In the genomic region with DNA sequence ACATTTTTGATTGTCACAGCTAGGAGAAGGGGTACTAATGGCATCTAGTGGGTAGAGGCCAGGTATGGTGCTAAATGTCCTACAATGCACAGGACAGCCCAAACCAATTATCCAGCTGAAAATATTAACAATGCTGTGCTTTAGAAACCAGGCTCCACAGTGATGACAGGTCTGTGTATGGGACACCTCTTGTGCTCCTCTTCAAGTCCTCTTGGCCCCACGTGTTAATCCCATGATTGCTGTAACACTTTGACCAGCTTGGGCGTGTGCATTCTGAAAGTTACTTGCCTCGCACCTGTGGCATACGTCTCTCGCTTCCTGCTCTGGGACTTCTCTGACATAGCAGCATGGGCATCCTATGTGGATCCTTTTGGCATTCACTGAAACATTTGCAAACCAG, we compare ENCODE assay signal across 2 cellular contexts. TPM values are rescaled to one million over a fixed set of nuclear protein-coding genes. Genes with fewer than 3 reads are reported as not detected.
"Had no signal": no experiment of that assay in that cellular context is flagged by ENCODE, and none has a peak within 500 bp of the region (broad histone marks: within the 10 kb centered on the region; RNA-seq: fewer than 3 reads in every experiment).

No MANE protein-coding gene starts in this region.

RNA-seq across cellular contexts. Expression of a gene that starts 29.3 kb away (rescaled TPM):
- total RNA-seq: foreskin keratinocyte had no signal
- polyA plus RNA-seq: foreskin keratinocyte, immature natural killer cell had no signal
